1 cellular context compared by ENCODE assay signal in genomic region chr1:28282426-28283407, GRCh38.
TF ChIP-seq lines count a peak whose summit lies in the region.

No MANE protein-coding gene starts in this region.

TF ChIP-seq in H1, 55 proteins besides CTCF, POLR2A, EP300 and RAD21:
- peak; percentile 47; the same call in 1 of the 2 replicates for TF ChIP-seq POLR2AphosphoS5 (IDR thresholded peaks at IDR 0.05; ENCODE audit: low read depth, low read length)
- no peak for TF ChIP-seq SAP30 (IDR thresholded peaks at IDR 0.05; ENCODE audit: insufficient read depth, insufficient replicate concordance, low read length)
- no peak for TF ChIP-seq CBX5 (IDR thresholded peaks at IDR 0.05; ENCODE audit: low read depth, low read length)
- TF ChIP-seq CHD2 (IDR thresholded peaks at IDR 0.05; ENCODE audit: low read length) = no peak
